23 cellular contexts compared by ENCODE assay signal in genomic region chr4:108532187-108532586, GRCh38.
A peak's percentile ranks its signal among the peaks of the same experiment; 100 is the strongest.
DNase-seq lines count a peak whose midpoint lies in the region; ATAC-seq and TF ChIP-seq lines count a peak whose summit lies in the region.
"Had no signal": no experiment of that assay in that cellular context is flagged by ENCODE, and none has a peak within 500 bp of the region (broad histone marks: within the 10 kb centered on the region; RNA-seq: fewer than 3 reads in every experiment).

No MANE protein-coding gene starts in this region.

- peaks cover 79 to 91% (median 89%) of the 10 kb centered on the region in 10 experiments for H3K4me1 ChIP-seq in BLaER1 treated with 17β-estradiol and CSF1 and Interleukin-3, amounts not matched to agents 10 nM and 100 nM
- H3K4me1 ChIP-seq in aorta (ENCODE audit: control insufficient read depth in 1 of 2, insufficient read depth in 2 of 2, low read length in 2 of 2), result no peaks in the 10 kb centered on the region
- H3K4me1 ChIP-seq: thyroid gland had no signal

- no peak for DNase-seq in activated CD4-positive, alpha-beta T cell treated with anti-CD3 and anti-CD28 coated beads, Interleukin-2, amount 10 ng/mL, durations not matched to agents 24 days and 14 days
- no peak for DNase-seq in activated CD4-positive, alpha-beta T cell treated with anti-CD3 and anti-CD28 coated beads, Interleukin-2, amount 50 U/mL, for 48 hours
- no peak for DNase-seq in activated CD8-positive, alpha-beta T cell treated with anti-CD3 and anti-CD28 coated beads for 36 hours
- no peak for DNase-seq in immature natural killer cell
- no peak for DNase-seq in NCI-H1092 (lab: John Stamatoyannopoulos, UW)
- no peak for DNase-seq in aorta
- DNase-seq: activated B cell treated with CpG ODN at 0.5 μM for 24 hours; COR-L47; DMS79; GF-D8; hypothalamus; IMR-90; mesenchymal stem cell; NCI-H1105; NCI-H187 treated with DMSO at 0.1 percent for 48 hours; NCI-H524 treated with DMSO at 0.1 percent for 48 hours; occipital lobe; SHP77; stimulated activated naive CD4-positive, alpha-beta T cell treated with Interleukin-2 at 50 U/mL for 16 hours; thyroid gland had no signal

- peak overlapping the region in 1 of 10 experiments; percentile 13; a peak in 1 of 20 replicates for H3K4me3 ChIP-seq in BLaER1 treated with 17β-estradiol and CSF1 and Interleukin-3, amounts not matched to agents 10 nM and 100 nM
- H3K4me3 ChIP-seq in aorta (ENCODE audit: low read length in 2 of 2), result no peak overlapping the region
- H3K4me3 ChIP-seq: thyroid gland had no signal

- POLR2A ChIA-PET in activated CD8-positive, alpha-beta T cell treated with anti-CD3 and anti-CD28 coated beads for 36 hours (lab: Charles Lee), result interaction anchor here (0.8 to 1.5 kb wide), 2 partner anchors 12 to 100 kb away, joined by 3 to 4 read pairs; no protein-coding TSS in a partner anchor

- ATAC-seq in activated CD8-positive, alpha-beta T cell treated with anti-CD3 and anti-CD28 coated beads for 36 hours, result no peak
- ATAC-seq in aorta (ENCODE audit: low FRiP score) (no peak), HG03354 (IDR thresholded peaks at IDR 0.05; ENCODE audit: poor library complexity, severe bottlenecking, unreplicated experiment) (no peak)
- ATAC-seq: left lobe of liver had no signal

- CTCF ChIA-PET in activated CD8-positive, alpha-beta T cell treated with anti-CD3 and anti-CD28 coated beads for 36 hours (lab: Charles Lee), result interaction anchor here (0.6 to 1.6 kb wide), 3 partner anchors 502 to 631 kb away, joined by 3 to 7 read pairs (median 5); no protein-coding TSS in a partner anchor

- H3K4me1 Mint-ChIP-seq in activated CD4-positive, alpha-beta T cell treated with anti-CD3 and anti-CD28 coated beads, Interleukin-2, amount 10 ng/mL, durations not matched to agents 24 days and 14 days, result peaks cover 74% of the 10 kb centered on the region
- H3K4me1 Mint-ChIP-seq in activated CD8-positive, alpha-beta T cell treated with anti-CD3 and anti-CD28 coated beads for 36 hours (ENCODE audit: low read depth), result peaks cover 77% of the 10 kb centered on the region
- H3K4me1 Mint-ChIP-seq in immature natural killer cell, result peaks cover 61 to 75% of the 10 kb centered on the region in 2 donors

- H3K9ac ChIP-seq in BLaER1 treated with 17β-estradiol and CSF1 and Interleukin-3, amounts not matched to agents 10 nM and 100 nM, result peak overlapping the region in 1 of 11 experiments; percentile 63; a peak in 3 of 22 replicates

- peak overlapping the region; percentile 64 to 89 (median 80) for H3K4me2 ChIP-seq in BLaER1 treated with 17β-estradiol and CSF1 and Interleukin-3, amounts not matched to agents 10 nM and 100 nM

- 79 to 83% methylated on average over 5 of the region's 5 CpGs for WGBS in aorta, 2 donors

- H3K9me3 ChIP-seq in BLaER1 treated with 17β-estradiol and CSF1 and Interleukin-3, amounts not matched to agents 10 nM and 100 nM (replicated peaks in 1 of 11), result peaks cover 0 to 8% (median 0%) of the 10 kb centered on the region in 11 experiments; a peak in 2 of 22 replicates
- H3K9me3 ChIP-seq in aorta (ENCODE audit: control insufficient read depth, low read length), result peaks cover 1% of the 10 kb centered on the region
- H3K9me3 ChIP-seq: thyroid gland had no signal

- peak overlapping the region; percentile 87 for H3K27ac Mint-ChIP-seq in activated CD4-positive, alpha-beta T cell treated with anti-CD3 and anti-CD28 coated beads, Interleukin-2, amount 10 ng/mL, durations not matched to agents 24 days and 14 days
- peak overlapping the region; percentile 83 for H3K27ac Mint-ChIP-seq in activated CD8-positive, alpha-beta T cell treated with anti-CD3 and anti-CD28 coated beads for 36 hours
- no peak overlapping the region for H3K27ac Mint-ChIP-seq in immature natural killer cell
- H3K27ac Mint-ChIP-seq: activated B cell treated with CpG ODN at 0.5 μM for 24 hours had no signal

- no peaks in the 10 kb centered on the region for H3K27me3 ChIP-seq in BLaER1 treated with 17β-estradiol and CSF1 and Interleukin-3, amounts not matched to agents 10 nM and 100 nM
- no peaks in the 10 kb centered on the region for H3K27me3 ChIP-seq in aorta (ENCODE audit: control insufficient read depth in 1 of 2, insufficient read depth in 2 of 2, low read length in 1 of 2)
- H3K27me3 ChIP-seq: thyroid gland had no signal

- no peaks in the 10 kb centered on the region for H4K20me1 ChIP-seq in BLaER1 treated with 17β-estradiol and CSF1 and Interleukin-3, amounts not matched to agents 10 nM and 100 nM

- peak overlapping the region; percentile 79 for H3K4me3 Mint-ChIP-seq in activated CD4-positive, alpha-beta T cell treated with anti-CD3 and anti-CD28 coated beads, Interleukin-2, amount 10 ng/mL, durations not matched to agents 24 days and 14 days
- H3K4me3 Mint-ChIP-seq in activated CD8-positive, alpha-beta T cell treated with anti-CD3 and anti-CD28 coated beads for 36 hours, result peak overlapping the region; percentile 61
- peak overlapping the region; percentile 6 to 72 (median 64) for H3K4me3 Mint-ChIP-seq in immature natural killer cell
- H3K4me3 Mint-ChIP-seq: activated B cell treated with CpG ODN at 0.5 μM for 24 hours had no signal

- no peaks in the 10 kb centered on the region for H3K36me3 ChIP-seq in BLaER1 treated with 17β-estradiol and CSF1 and Interleukin-3, amounts not matched to agents 10 nM and 100 nM
- no peaks in the 10 kb centered on the region for H3K36me3 ChIP-seq in aorta (ENCODE audit: control insufficient read depth in 1 of 2, insufficient read depth in 2 of 2, low read length in 1 of 2)
- H3K36me3 ChIP-seq: thyroid gland had no signal

- TF ChIP-seq CTCF in activated CD8-positive, alpha-beta T cell treated with anti-CD3 and anti-CD28 coated beads for 36 hours (IDR thresholded peaks at IDR 0.05), result no peak

- H3K27ac ChIP-seq in BLaER1 treated with 17β-estradiol and CSF1 and Interleukin-3, amounts not matched to agents 10 nM and 100 nM, result peak overlapping the region in 10 of 11 experiments; percentile 9 to 87 (median 75); a peak in 16 of 22 replicates
- H3K27ac ChIP-seq in aorta (ENCODE audit: low read depth in 1 of 2, low read length in 2 of 2), result no peak overlapping the region
- H3K27ac ChIP-seq: thyroid gland had no signal

- intact Hi-C loops in activated CD4-positive, alpha-beta T cell treated with anti-CD3 and anti-CD28 coated beads, Interleukin-2, amount 10 ng/mL, durations not matched to agents 24 days and 14 days (cut with micrococcal nuclease), result no loop called here
- intact Hi-C loops in activated CD8-positive, alpha-beta T cell treated with anti-CD3 and anti-CD28 coated beads for 36 hours (cut with micrococcal nuclease), result no loop called here
- intact Hi-C loops in aorta (cut with DNase I), result no loop called here

- H3K9me3 Mint-ChIP-seq in activated CD4-positive, alpha-beta T cell treated with anti-CD3 and anti-CD28 coated beads, Interleukin-2, amount 10 ng/mL, durations not matched to agents 24 days and 14 days, result peaks cover 9% of the 10 kb centered on the region
- H3K9me3 Mint-ChIP-seq in activated CD8-positive, alpha-beta T cell treated with anti-CD3 and anti-CD28 coated beads for 36 hours, result peaks cover 10% of the 10 kb centered on the region
- H3K9me3 Mint-ChIP-seq in immature natural killer cell, result peaks cover 0 to 4% (median 0%) of the 10 kb centered on the region in 6 donors
- H3K9me3 Mint-ChIP-seq: activated B cell treated with CpG ODN at 0.5 μM for 24 hours had no signal

- H3K36me3 Mint-ChIP-seq in activated CD4-positive, alpha-beta T cell treated with anti-CD3 and anti-CD28 coated beads, Interleukin-2, amount 10 ng/mL, durations not matched to agents 24 days and 14 days (ENCODE audit: low read depth), result peaks cover 6% of the 10 kb centered on the region
- peaks cover 9% of the 10 kb centered on the region for H3K36me3 Mint-ChIP-seq in activated CD8-positive, alpha-beta T cell treated with anti-CD3 and anti-CD28 coated beads for 36 hours (ENCODE audit: low read depth)
- peaks cover 0 to 8% (median 0%) of the 10 kb centered on the region in 3 donors for H3K36me3 Mint-ChIP-seq in immature natural killer cell

- H3K27me3 Mint-ChIP-seq in activated CD4-positive, alpha-beta T cell treated with anti-CD3 and anti-CD28 coated beads, Interleukin-2, amount 10 ng/mL, durations not matched to agents 24 days and 14 days, result no peaks in the 10 kb centered on the region
- no peaks in the 10 kb centered on the region for H3K27me3 Mint-ChIP-seq in activated CD8-positive, alpha-beta T cell treated with anti-CD3 and anti-CD28 coated beads for 36 hours
- H3K27me3 Mint-ChIP-seq in immature natural killer cell (ENCODE audit: low read depth in 3 of 3), result peaks cover 0 to 13% (median 3%) of the 10 kb centered on the region in 3 donors

Comparison
In these comparisons a context has a peak if more than half of its experiments do, and no peak if none do; other contexts are left out.
1. H3K27ac Mint-ChIP-seq: peak in activated CD4-positive, alpha-beta T cell treated with anti-CD3 and anti-CD28 coated beads, Interleukin-2, amount 10 ng/mL, durations not matched to agents 24 days and 14 days (single experiment) and activated CD8-positive, alpha-beta T cell treated with anti-CD3 and anti-CD28 coated beads for 36 hours (single experiment); none in immature natural killer cell (0 of 6).
2. H3K27ac ChIP-seq: peak in BLaER1 treated with 17β-estradiol and CSF1 and Interleukin-3, amounts not matched to agents 10 nM and 100 nM (10 of 11); none in aorta (0 of 2).
3. Peak in every context shown above with its lines, with median percentiles within 50 percentile points of each other: H3K4me3 Mint-ChIP-seq.